In the genomic region with DNA sequence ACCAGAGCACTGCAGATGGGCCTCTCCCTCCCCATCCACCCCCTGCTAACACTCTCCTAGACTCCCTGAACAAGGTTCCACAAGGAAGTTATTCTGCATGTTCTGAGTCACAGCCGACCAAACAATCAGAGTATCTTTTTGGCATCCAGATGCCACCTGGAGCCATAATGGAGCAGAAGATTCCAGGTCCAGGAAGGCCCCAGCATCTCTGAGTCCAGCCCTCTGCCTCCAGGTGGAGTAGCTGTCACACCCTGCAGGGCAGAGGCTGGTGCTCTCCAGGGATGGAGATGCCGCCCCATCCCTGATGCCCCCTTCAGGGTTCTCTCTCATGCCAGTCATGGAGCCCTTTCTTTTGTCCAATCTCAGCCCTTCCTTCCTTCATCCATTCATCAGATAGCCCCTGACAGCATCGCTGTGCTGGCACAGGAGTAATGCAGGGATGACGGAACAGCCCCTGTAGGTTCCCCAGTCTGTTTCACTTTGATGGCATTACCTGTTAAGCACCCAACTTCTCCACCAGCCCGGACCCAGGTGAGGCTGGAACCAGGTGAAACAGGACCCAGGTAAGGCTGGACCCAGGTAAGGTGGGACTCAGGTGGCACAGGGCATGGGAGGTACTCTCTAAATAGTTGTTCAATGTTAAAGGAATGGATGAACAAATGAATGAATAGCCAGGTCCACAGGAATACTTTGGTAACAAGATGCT, we compare ENCODE assay signal across 21 cellular contexts. TPM values are rescaled to one million over a fixed set of nuclear protein-coding genes. Genes with fewer than 3 reads are reported as not detected.
DNase-seq lines count a peak whose midpoint lies in the region; ATAC-seq, FAIRE-seq and TF ChIP-seq lines count a peak whose summit lies in the region.
"Had no signal": no experiment of that assay in that cellular context is flagged by ENCODE, and none has a peak within 500 bp of the region (broad histone marks: within the 10 kb centered on the region; RNA-seq: fewer than 3 reads in every experiment).

No MANE protein-coding gene starts in this region.

- H3K79me1 ChIP-seq in H1 (ENCODE audit: low read depth, low read length) = no peaks in the 10 kb centered on the region

- H2BK20ac ChIP-seq in H1 (ENCODE audit: low read length) = no peak overlapping the region

- no peak overlapping the region for H2BK120ac ChIP-seq in H1 (replicated peaks; ENCODE audit: low read depth, low read length)

- no peak overlapping the region for H3K56ac ChIP-seq in H1 (replicated peaks; ENCODE audit: insufficient read length, low read depth, low read length)

- intact Hi-C loops in PC-9 (cut with micrococcal nuclease; ENCODE audit: unreplicated experiment) (no loop called here), HepG2 (cut with micrococcal nuclease; ENCODE audit: unreplicated experiment) (no loop called here)

- peak overlapping the region; percentile 50 for H3K27ac ChIP-seq in PC-9
- no peak overlapping the region for H3K27ac ChIP-seq in H1 (ENCODE audit: low read depth, low read length)
- no peak overlapping the region for H3K27ac ChIP-seq in HepG2 (ENCODE audit: extremely low read length, insufficient read depth, low read length)
- H3K27ac ChIP-seq: lower lobe of right lung had no signal

- H3K9ac ChIP-seq in H1 (replicated peaks in 1 of 4; ENCODE audit: extremely low read depth in 1 of 4, low read depth in 3 of 4, low read length in 3 of 4) (no peak overlapping the region), HepG2 (ENCODE audit: insufficient read depth, low read depth, low read length) (no peak overlapping the region)

- H4K5ac ChIP-seq in H1 (ENCODE audit: insufficient read length, low read depth, low read length) = no peak overlapping the region

- H2BK15ac ChIP-seq in H1 (ENCODE audit: low read length) = peak overlapping the region; percentile 40

- H3K36me3 ChIP-seq in PC-9 (ENCODE audit: low read depth) (peaks cover 35% of the 10 kb centered on the region; the same call in 1 of the 2 replicates), H1 (ENCODE audit: control insufficient read depth in 2 of 4, insufficient read depth in 4 of 4, low read length in 3 of 4) (no peaks in the 10 kb centered on the region), HepG2 (replicated peaks in 1 of 2; ENCODE audit: control insufficient read depth in 1 of 2, insufficient read depth in 2 of 2, low read length in 2 of 2) (no peaks in the 10 kb centered on the region)
- H3K36me3 ChIP-seq: lower lobe of right lung had no signal

- CTCF ChIA-PET in PC-9 (lab: Charles Lee) (no interaction called here), H1 (lab: Charles Lee; ENCODE audit: partially characterized antibody) (interaction anchor here (2.0 to 2.9 kb wide), 3 partner anchors 35 to 45 kb away, joined by 7 to 9 read pairs (median 7); no protein-coding TSS in a partner anchor), HepG2 (lab: Yijun Ruan, JAX; ENCODE audit: low intra/inter-chr PET ratio, low total read pairs) (no interaction called here)

- POLR2A ChIA-PET in PC-9 (lab: Charles Lee; ENCODE audit: unreplicated experiment) = interaction anchor here (1.6 kb wide), 1 partner anchor 25 kb away, joined by 7 read pairs; no protein-coding TSS in a partner anchor
- POLR2A ChIA-PET in H1 (lab: Charles Lee; ENCODE audit: partially characterized antibody) = no interaction called here
- POLR2A ChIA-PET in HepG2 (lab: Yijun Ruan, JAX) = no interaction called here

- BruUV-seq in PC-9 (replicated peaks; lab: Mats Ljungman, UMichigan) (no TSS peak), HepG2 (replicated peaks; lab: Mats Ljungman, UMichigan) (no TSS peak)

- TF ChIP-seq RAD21 in H1 (IDR thresholded peaks at IDR 0.05 in 1 of 2, conservative IDR thresholded peaks at IDR 0.05 in 1 of 2; ENCODE audit: low read depth in 2 of 2, low read length in 2 of 2) (peak in 1 of 2 experiments; percentile 21; a peak in 1 of 4 replicates), HepG2 (CRISPR knock-in tag; IDR thresholded peaks at IDR 0.05) (no peak)

- no peak overlapping the region for H4K91ac ChIP-seq in H1 (replicated peaks; ENCODE audit: insufficient read length, low read length)

- no peak overlapping the region for H3K4ac ChIP-seq in H1 (replicated peaks; ENCODE audit: insufficient read length, low read depth, low read length)

- H3K18ac ChIP-seq in H1 (ENCODE audit: extremely low read depth, low read length) = no peak overlapping the region

- no peak overlapping the region for H3K23ac ChIP-seq in H1 (ENCODE audit: insufficient read length)

- WGBS in H1 (ENCODE audit: extremely low coverage in 1 of 2, insufficient coverage in 1 of 2, insufficient read length in 1 of 2, insufficient replicate concordance in 2 of 2, low coverage in 1 of 2, low lambda C conversion rate in 2 of 2, missing lambda C conversion rate in 1 of 2), 2 experiments = 91% methylated on average over 5 of the region's 5 CpGs; no CpG with 5 or more reads in 1 of the 2 experiments
- WGBS in HepG2 (ENCODE audit: low lambda C conversion rate) = 81% methylated on average over 5 of the region's 5 CpGs

- peak overlapping the region; percentile 97; the same call in 1 of the 2 replicates for H3K4me2 ChIP-seq in PC-9
- H3K4me2 ChIP-seq in H1 (ENCODE audit: insufficient read depth in 1 of 2, low read depth in 2 of 2, low read length in 2 of 2) = no peak overlapping the region
- H3K4me2 ChIP-seq in HepG2 (ENCODE audit: low read depth, low read length) = no peak overlapping the region

- no peak overlapping the region for H3K4me3 ChIP-seq in PC-9
- no peak overlapping the region for H3K4me3 ChIP-seq in H1 (ENCODE audit: extremely low read depth in 1 of 4, insufficient read depth in 2 of 4, low read depth in 3 of 4, low read length in 4 of 4)
- no peak overlapping the region for H3K4me3 ChIP-seq in HepG2 (replicated peaks in 1 of 3; ENCODE audit: insufficient read depth in 1 of 3, low read depth in 2 of 3, low read length in 3 of 3)
- H3K4me3 ChIP-seq: K562, lower lobe of right lung had no signal

- TF ChIP-seq POLR2A in H1 (IDR thresholded peaks at IDR 0.05; ENCODE audit: control extremely low read depth in 1 of 2, low read depth in 2 of 2, low read length in 2 of 2) = no peak
- no peak for TF ChIP-seq POLR2A in HepG2 (IDR thresholded peaks at IDR 0.05; ENCODE audit: insufficient read depth in 1 of 2, low read depth in 2 of 2, low read length in 2 of 2)

- no peak overlapping the region for H2BK12ac ChIP-seq in H1 (ENCODE audit: low read depth, low read length)

- H2BK5ac ChIP-seq in H1 (ENCODE audit: low read depth, low read length) = no peak overlapping the region

- H4K20me1 ChIP-seq in PC-9 (ENCODE audit: insufficient read depth) = 0 out of 2 replicates have a peak, but pooled peaks cover 3% of the 10 kb centered on the region
- H4K20me1 ChIP-seq in H1 (replicated peaks in 1 of 2; ENCODE audit: control insufficient read depth in 1 of 2, insufficient read depth in 2 of 2, low read length in 2 of 2) = no peaks in the 10 kb centered on the region
- H4K20me1 ChIP-seq in HepG2 (ENCODE audit: insufficient read depth, low read length) = no peaks in the 10 kb centered on the region

- no peak for TF ChIP-seq EP300 in H1 (IDR thresholded peaks at IDR 0.05; ENCODE audit: borderline replicate concordance in 1 of 2, low read depth in 2 of 2, low read length in 2 of 2)
- TF ChIP-seq EP300 in HepG2 (IDR thresholded peaks at IDR 0.05; ENCODE audit: low read depth in 2 of 2, low read length in 2 of 2) = no peak
- TF ChIP-seq EP300 in HepG2 (CRISPR knock-in tag; IDR thresholded peaks at IDR 0.05; ENCODE audit: borderline replicate concordance) = no peak

- H4K8ac ChIP-seq in H1 (ENCODE audit: extremely low read depth, insufficient read depth, low read length) = no peak overlapping the region

- H3K14ac ChIP-seq in H1 (ENCODE audit: insufficient read length) = no peak overlapping the region

- H3K4me1 ChIP-seq in PC-9 (replicated peaks; ENCODE audit: insufficient read depth) = peaks cover 51% of the 10 kb centered on the region
- peaks cover 0 to 11% (median 6%) of the 10 kb centered on the region in 4 experiments; a peak in 6 of 7 replicates for H3K4me1 ChIP-seq in H1 (replicated peaks in 1 of 4; ENCODE audit: control insufficient read depth in 3 of 4, insufficient read depth in 4 of 4, low read length in 3 of 4)
- peaks cover 36% of the 10 kb centered on the region for H3K4me1 ChIP-seq in HepG2 (ENCODE audit: insufficient read depth, low read length)

- no peak overlapping the region for H2AK5ac ChIP-seq in H1 (ENCODE audit: low read depth, low read length)

- no peak for DNase-seq in PC-9
- no peak for DNase-seq in H1 (ENCODE audit: low read depth in 1 of 2, low spot score in 2 of 2)
- DNase-seq in HepG2 (ENCODE audit: low spot score) = no peak
- no peak for DNase-seq in urothelium cell line (ENCODE audit: low spot score)
- DNase-seq in stimulated activated CD8-positive, alpha-beta memory T cell treated with anti-CD3 and anti-CD28 coated beads, Interleukin-4, amount 100 ng/mL, for 48 hours = no peak
- DNase-seq in HK-2 (ENCODE audit: unreplicated experiment) = no peak
- DNase-seq: activated CD4-positive, alpha-beta T cell treated with anti-CD3 and anti-CD28 coated beads, Interleukin-2, amount 50 U/mL, for 4 hours; activated naive CD8-positive, alpha-beta T cell treated with anti-CD3 and anti-CD28 coated beads for 36 hours; CD4-positive, alpha-beta T cell; effector CD4-positive, alpha-beta T cell; islet precursor cell; lower lobe of right lung; MM.1S; NCI-H1436; stimulated activated CD4-positive, alpha-beta T cell treated with anti-CD3 and anti-CD28 coated beads, Interleukin-4, amount 100 ng/mL, for 1 hour; stimulated activated naive B cell treated with anti-CD40 and anti-IgM and Interleukin-4, amounts not matched to agents 10 μg/mL and 1 μg/mL and 100 μg/mL, for 72 hours; SW 1271 had no signal

- H3K9me2 ChIP-seq in PC-9 (ENCODE audit: insufficient read depth) = no peaks in the 10 kb centered on the region

- no peaks in the 10 kb centered on the region for H3K27me3 ChIP-seq in PC-9 (ENCODE audit: insufficient read depth, low read depth)
- H3K27me3 ChIP-seq in H1 (replicated peaks in 1 of 4; ENCODE audit: control insufficient read depth in 3 of 4, extremely low read depth in 1 of 4, insufficient read depth in 3 of 4, low read length in 3 of 4) = peaks cover 0 to 3% (median 0%) of the 10 kb centered on the region in 4 experiments; a peak in 1 of 7 replicates
- H3K27me3 ChIP-seq in HepG2 (ENCODE audit: control insufficient read depth in 1 of 2, insufficient read depth in 2 of 2, low read length in 2 of 2) = no peaks in the 10 kb centered on the region

- no peaks in the 10 kb centered on the region for H3K23me2 ChIP-seq in H1 (ENCODE audit: low read depth, low read length)

- no peak for FAIRE-seq in H1 (lab: Jason Lieb, UNC)
- no peak for FAIRE-seq in HepG2 (lab: Jason Lieb, UNC)
- peak; percentile 44 for FAIRE-seq in urothelium cell line (lab: Jason Lieb, UNC)
- FAIRE-seq: GM19239 had no signal

- no peak overlapping the region for H2AFZ ChIP-seq in PC-9
- no peak overlapping the region for H2AFZ ChIP-seq in H1 (ENCODE audit: low read length)
- no peak overlapping the region for H2AFZ ChIP-seq in HepG2 (ENCODE audit: low read length)

- peaks cover 39% of the 10 kb centered on the region for H3F3A ChIP-seq in PC-9 (ENCODE audit: insufficient read depth, low read depth)

- H3K9me3 ChIP-seq in PC-9 (ENCODE audit: insufficient read depth, low read depth) = no peaks in the 10 kb centered on the region
- no peaks in the 10 kb centered on the region for H3K9me3 ChIP-seq in H1 (ENCODE audit: insufficient read depth in 2 of 2, low read depth in 1 of 2, low read length in 1 of 2)
- H3K9me3 ChIP-seq in HepG2 (ENCODE audit: low read length) = no peaks in the 10 kb centered on the region
- H3K9me3 ChIP-seq: lower lobe of right lung had no signal

- TF ChIP-seq CTCF in PC-9 (conservative IDR thresholded peaks at IDR 0.05) (no peak), H1 (IDR thresholded peaks at IDR 0.05; ENCODE audit: control extremely low read depth in 1 of 3, insufficient read depth in 1 of 3, low read depth in 1 of 3, low read length in 3 of 3) (no peak), HepG2 (CRISPR knock-in tag; IDR thresholded peaks at IDR 0.05) (peak; percentile 45)

- in situ Hi-C loops in HepG2 (cut with HindIII; ENCODE audit: extremely low pct_ligation_motif_present, low pct_unique_long_range_greater_than_20kb) = no loop called here

- ATAC-seq in HepG2 (no peak), HG03439 (IDR thresholded peaks at IDR 0.05; ENCODE audit: unreplicated experiment) (no peak)
- ATAC-seq: K562; stimulated activated naive B cell treated with anti-CD40 and anti-IgM and Interleukin-4, amounts not matched to agents 10 μg/mL and 1 μg/mL and 100 μg/mL, for 72 hours; WTC11 had no signal

- peaks cover 53% of the 10 kb centered on the region for H3K79me2 ChIP-seq in PC-9 (ENCODE audit: low read depth)
- no peaks in the 10 kb centered on the region for H3K79me2 ChIP-seq in H1 (ENCODE audit: control insufficient read depth in 1 of 2, insufficient read depth in 2 of 2, low read length in 2 of 2)
- no peaks in the 10 kb centered on the region for H3K79me2 ChIP-seq in HepG2 (ENCODE audit: insufficient read depth, low read length)

RNA-seq across cellular contexts. Expression of a gene that starts 20.1 kb away (rescaled TPM):
- total RNA-seq in PC-9 (2021) = 89.3 and 99.4 TPM in 2 replicates
- 22.8 TPM in 2 replicates for total RNA-seq in H1 (2021; fragmentation: NEBNext Ultra II Directional; extraction: Animal tissue kit (Norgen Biotek cat#: 25700))
- polyA plus RNA-seq in H1 (2011; rRNA removed) = 28.4 and 40.7 TPM in 2 replicates
- polyA plus RNA-seq in H1 (2011; cell fraction: cytosol; rRNA removed) = 18.1 TPM
- 34.2 TPM for polyA plus RNA-seq in H1 (2011; cell fraction: nucleus; rRNA removed)
- polyA plus RNA-seq in H1 (2012, experiment 1 of 2) = 15.8 to 27.1 TPM (median 20.7 TPM) in 4 replicates
- polyA plus RNA-seq in H1 (2012, experiment 2 of 2) = 22.0 TPM
- polyA plus RNA-seq in H1 (2013, experiment 1 of 2) = 21.4 TPM
- 23.8 TPM for polyA plus RNA-seq in H1 (2013, experiment 2 of 2)
- polyA minus RNA-seq in H1 (2011; rRNA and poly(A)+ RNA removed) = 21.7 and 33.3 TPM in 2 replicates
- 17.2 TPM for polyA minus RNA-seq in H1 (2011; cell fraction: cytosol; rRNA and poly(A)+ RNA removed)
- polyA minus RNA-seq in H1 (2011; cell fraction: nucleus; rRNA and poly(A)+ RNA removed) = 27.5 TPM
- 11.9 and 21.4 TPM in 2 replicates for total RNA-seq in HepG2 (2016; rRNA removed; fragmentation: Illumina TruSeq; extraction: Trizol)
- 7.5 TPM in 2 replicates for total RNA-seq in HepG2 (2016; cell fraction: cytosol; rRNA removed; fragmentation: Illumina TruSeq; extraction: Trizol; ENCODE audit: low read depth)
- total RNA-seq in HepG2 (2016; cell fraction: insoluble cytoplasmic fraction; rRNA removed; fragmentation: Illumina TruSeq; extraction: Trizol) = 10.8 and 20.0 TPM in 2 replicates
- 20.4 and 22.9 TPM in 2 replicates for total RNA-seq in HepG2 (2016; cell fraction: membrane; rRNA removed; fragmentation: Illumina TruSeq; extraction: Trizol)
- total RNA-seq in HepG2 (2016; cell fraction: nucleus; rRNA removed; fragmentation: Illumina TruSeq; extraction: Trizol) = 19.5 and 22.7 TPM in 2 replicates
- 20.3 and 27.9 TPM in 2 replicates for polyA plus RNA-seq in HepG2 (2011; rRNA removed)
- polyA plus RNA-seq in HepG2 (2011; cell fraction: cytosol; rRNA removed) = 17.7 and 23.1 TPM in 2 replicates
- 18.1 and 21.0 TPM in 2 replicates for polyA plus RNA-seq in HepG2 (2011; cell fraction: nucleus; rRNA removed)
- polyA plus RNA-seq in HepG2 (2012) = 12.6 and 19.6 TPM in 2 replicates
- polyA plus RNA-seq in HepG2 (2016; cell fraction: cytosol; fragmentation: Illumina TruSeq; extraction: Trizol; ENCODE audit: low read depth) = 8.7 and 9.4 TPM in 2 replicates
- polyA plus RNA-seq in HepG2 (2016; cell fraction: insoluble cytoplasmic fraction; fragmentation: Illumina TruSeq; extraction: Trizol; ENCODE audit: low read depth) = 14.2 and 18.9 TPM in 2 replicates
- polyA plus RNA-seq in HepG2 (2016; cell fraction: membrane; fragmentation: Illumina TruSeq; extraction: Trizol; ENCODE audit: low read depth) = 23.1 and 23.6 TPM in 2 replicates
- 30.1 and 34.2 TPM in 2 replicates for polyA plus RNA-seq in HepG2 (2016; cell fraction: nucleus; fragmentation: Illumina TruSeq; extraction: Trizol; ENCODE audit: insufficient read depth, low read depth)
- polyA minus RNA-seq in HepG2 (2011; rRNA and poly(A)+ RNA removed; ENCODE audit: low replicate concordance) = 66.3 and 74.4 TPM in 2 replicates
- 16.7 and 18.5 TPM in 2 replicates for polyA minus RNA-seq in HepG2 (2011; cell fraction: cytosol; rRNA and poly(A)+ RNA removed)
- polyA minus RNA-seq in HepG2 (2011; cell fraction: nucleus; rRNA and poly(A)+ RNA removed) = 11.3 and 15.5 TPM in 2 replicates
